ENCODE assay signal across 24 cellular contexts in the genomic region with DNA sequence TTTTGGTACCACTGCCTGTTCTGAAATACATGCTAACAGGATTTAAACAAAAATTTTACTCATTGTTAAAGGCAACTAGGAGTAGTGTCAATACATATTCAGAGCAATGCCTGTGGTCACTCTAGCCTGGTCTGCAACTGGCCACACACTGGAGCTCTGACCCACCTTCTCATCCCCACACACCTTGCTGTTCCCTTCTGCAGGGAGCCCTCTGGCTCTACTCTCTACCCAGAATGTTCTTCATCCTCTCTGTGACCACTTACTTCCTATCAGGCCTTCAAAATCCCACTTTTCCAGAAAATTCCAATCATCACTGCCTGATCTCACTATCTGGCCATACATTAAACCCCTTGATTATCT.
DNase-seq lines count a peak whose midpoint lies in the region; ATAC-seq and TF ChIP-seq lines count a peak whose summit lies in the region.
"Had no signal": no experiment of that assay in that cellular context is flagged by ENCODE, and none has a peak within 500 bp of the region (broad histone marks: within the 10 kb centered on the region; RNA-seq: fewer than 3 reads in every experiment).

No MANE protein-coding gene starts in this region.

- H3K14ac ChIP-seq in H9 (ENCODE audit: insufficient read depth, low read length) = no peak overlapping the region

- ATAC-seq in left ventricle myocardium superior (peak; percentile 19), Right ventricle myocardium superior (ENCODE audit: poor library complexity) (no peak), T-cell (replicated peaks in 1 of 4) (no peak), left colon (no peak)

- DNase-seq in left ventricle myocardium superior (no peak), Right ventricle myocardium superior (no peak), T-cell (no peak), hepatocyte (ENCODE audit: low spot score) (no peak), H9 (no peak), left colon (no peak), NCI-H345 treated with DMSO at 0.1 percent for 48 hours (lab: John Stamatoyannopoulos, UW; ENCODE audit: unreplicated experiment) (no peak)
- DNase-seq: activated CD4-positive, alpha-beta T cell treated with anti-CD3 and anti-CD28 coated beads for 48 hours; activated gamma-delta T cell; brain microvascular endothelial cell; DND-41; glutamatergic neuron; Karpas-422; NCI-H1436 treated with DMSO at 0.1 percent for 48 hours; NCI-H2107; NCI-H446 treated with DMSO at 0.1 percent for 48 hours; NCI-H82; ovary; SK-N-SH; transverse colon; WERI-Rb-1 had no signal

- H3K4me1 ChIP-seq in hepatocyte (ENCODE audit: insufficient read depth) (peaks cover 6% of the 10 kb centered on the region), H9 (ENCODE audit: insufficient read depth, low read length) (no peaks in the 10 kb centered on the region)
- H3K4me1 ChIP-seq: transverse colon had no signal

- POLR2A ChIA-PET in T-cell (lab: Charles Lee) = no interaction called here

- H2AFZ ChIP-seq in hepatocyte (no peak overlapping the region), H9 (ENCODE audit: low read length) (no peak overlapping the region)

- H3K4me1 Mint-ChIP-seq in T-cell (peaks cover 46 to 53% (median 51%) of the 10 kb centered on the region in 3 donors), H9 (peaks cover 0 to 2% of the 10 kb centered on the region in 2 experiments; a peak in 1 of 4 replicates)
- H3K4me1 Mint-ChIP-seq: nephron had no signal

- no peaks in the 10 kb centered on the region for H3K9me3 ChIP-seq in hepatocyte (ENCODE audit: low read depth)
- no peaks in the 10 kb centered on the region for H3K9me3 ChIP-seq in H9 (ENCODE audit: control insufficient read depth, low read depth, low read length)
- H3K9me3 ChIP-seq: ovary, SK-N-SH, transverse colon had no signal

- H3K9me3 Mint-ChIP-seq in T-cell (peaks cover 0 to 4% (median 0%) of the 10 kb centered on the region in 3 donors), H9 (no peaks in the 10 kb centered on the region)

- H3K23ac ChIP-seq in H9 (ENCODE audit: insufficient read length, low read depth, low read length) = no peak overlapping the region

- H4K8ac ChIP-seq in H9 (replicated peaks; ENCODE audit: insufficient read length, low read depth, low read length) = no peak overlapping the region

- peak overlapping the region; percentile 52 for H3K27ac ChIP-seq in hepatocyte
- H3K27ac ChIP-seq in H9 (ENCODE audit: insufficient read length, low read depth, low read length) = no peak overlapping the region
- H3K27ac ChIP-seq: brain microvascular endothelial cell, ovary, transverse colon had no signal

- no peak overlapping the region for H4K5ac ChIP-seq in H9 (ENCODE audit: insufficient read length, low read depth, low read length)

- H3K4ac ChIP-seq in H9 (ENCODE audit: low read depth, low read length) = no peak overlapping the region

- no peak overlapping the region for H2BK5ac ChIP-seq in H9 (ENCODE audit: insufficient read length, low read length)

- H2BK15ac ChIP-seq in H9 (ENCODE audit: low read depth, low read length) = no peak overlapping the region

- no peak overlapping the region for H4K91ac ChIP-seq in H9 (ENCODE audit: insufficient read length, low read depth, low read length)

- no peak overlapping the region for H3K4me2 ChIP-seq in hepatocyte
- H3K4me2 ChIP-seq in H9 (ENCODE audit: insufficient read depth, insufficient read length, low read length) = no peak overlapping the region
- H3K4me2 ChIP-seq: SK-N-SH had no signal

- TF ChIP-seq CTCF in hepatocyte (IDR thresholded peaks at IDR 0.05; ENCODE audit: poor library complexity) (no peak), H9 (conservative IDR thresholded peaks at IDR 0.05) (no peak)

- no peak overlapping the region for H3T11ph ChIP-seq in H9 (ENCODE audit: low read length)

- H3K36me3 Mint-ChIP-seq in T-cell = peaks cover 79% of the 10 kb centered on the region
- H3K36me3 Mint-ChIP-seq in H9 (ENCODE audit: insufficient read depth in 1 of 3, low read depth in 3 of 3) = peaks cover 5 to 6% (median 6%) of the 10 kb centered on the region in 3 experiments

- CTCF ChIA-PET in T-cell (lab: Charles Lee) = interaction anchor here (0.5 to 0.7 kb wide), 3 partner anchors 42 to 1611 kb away, joined by 3 read pairs; no protein-coding TSS in a partner anchor

- intact Hi-C loops in left ventricle myocardium superior (cut with micrococcal nuclease) = no loop called here
- intact Hi-C loops in Right ventricle myocardium superior (cut with DNase I) = no loop called here
- intact Hi-C loops in left colon (cut with DNase I, micrococcal nuclease) = no loop called here

- no peak overlapping the region for H3K18ac ChIP-seq in H9 (ENCODE audit: insufficient read length, low read depth, low read length)

- no peak overlapping the region for H3K56ac ChIP-seq in H9 (ENCODE audit: insufficient read length, low read depth, low read length)

- no peak overlapping the region for H2BK20ac ChIP-seq in H9 (ENCODE audit: low read depth, low read length, poor library complexity, severe bottlenecking)

- H3K79me2 ChIP-seq in hepatocyte (peaks cover 15% of the 10 kb centered on the region), H9 (ENCODE audit: insufficient read depth, low read length) (no peaks in the 10 kb centered on the region)

- H2AK5ac ChIP-seq in H9 (ENCODE audit: insufficient read length, low read length) = no peak overlapping the region

- H3K27me3 ChIP-seq in hepatocyte (no peaks in the 10 kb centered on the region), H9 (ENCODE audit: insufficient read depth, low read length) (no peaks in the 10 kb centered on the region)
- H3K27me3 ChIP-seq: BLaER1 treated with 17β-estradiol and CSF1 and Interleukin-3, amounts not matched to agents 10 nM and 100 nM; brain microvascular endothelial cell; ovary; transverse colon had no signal

- H3K36me3 ChIP-seq in hepatocyte (replicated peaks; ENCODE audit: insufficient read depth, low read depth) = no peaks in the 10 kb centered on the region
- H3K36me3 ChIP-seq: ovary had no signal

- no peaks in the 10 kb centered on the region for H3K23me2 ChIP-seq in H9 (ENCODE audit: insufficient read length, low read depth, low read length, poor library complexity, severe bottlenecking)

- H2BK12ac ChIP-seq in H9 (ENCODE audit: insufficient read length, low read depth, low read length) = no peak overlapping the region

- H4K20me1 ChIP-seq in hepatocyte (ENCODE audit: insufficient read depth, poor library complexity, severe bottlenecking) (no peaks in the 10 kb centered on the region), H9 (ENCODE audit: control insufficient read depth, insufficient read depth, insufficient read length) (no peaks in the 10 kb centered on the region)

- H3K27ac Mint-ChIP-seq in T-cell (peak overlapping the region; percentile 41 to 66), H9 (peak overlapping the region in 1 of 3 experiments; percentile 15; a peak in 2 of 7 replicates)
- H3K27ac Mint-ChIP-seq: nephron had no signal

- no peak overlapping the region for H2BK120ac ChIP-seq in H9 (ENCODE audit: low read depth, low read length, poor library complexity, severe bottlenecking)

- H3K4me3 Mint-ChIP-seq in T-cell (no peak overlapping the region), H9 (no peak overlapping the region)
- H3K4me3 Mint-ChIP-seq: nephron had no signal

- H3K4me3 ChIP-seq in hepatocyte = no peak overlapping the region
- H3K4me3 ChIP-seq: BLaER1 treated with 17β-estradiol and CSF1 and Interleukin-3, amounts not matched to agents 10 nM and 100 nM; lung; ovary; transverse colon had no signal

- no peaks in the 10 kb centered on the region for H3K79me1 ChIP-seq in H9 (ENCODE audit: insufficient read depth, low read depth, low read length, poor library complexity, severe bottlenecking)

- no peak overlapping the region for H3K9ac ChIP-seq in H9 (ENCODE audit: extremely low read depth, insufficient read length, low read length)
- H3K9ac ChIP-seq: BLaER1 treated with 17β-estradiol and CSF1 and Interleukin-3, amounts not matched to agents 10 nM and 100 nM; SK-N-SH had no signal

- H3K9me2 ChIP-seq in hepatocyte (replicated peaks; ENCODE audit: insufficient read depth) = no peaks in the 10 kb centered on the region
- H3K9me2 ChIP-seq: SK-N-SH had no signal

- H3K27me3 Mint-ChIP-seq in T-cell (no peaks in the 10 kb centered on the region), H9 (ENCODE audit: low read depth) (no peaks in the 10 kb centered on the region)
